ENCODE assay signal across 2 cellular contexts in genomic region chr7:14905764-14906163, GRCh38.
TF ChIP-seq lines count a peak whose summit lies in the region.

No MANE protein-coding gene starts in this region.

TF ChIP-seq in SK-N-SH, 30 proteins besides CTCF, POLR2A, EP300 and RAD21 (continued from another document):
- TF ChIP-seq USF2 (IDR thresholded peaks at IDR 0.05; ENCODE audit: borderline replicate concordance, low read depth, low read length): no peak
- no peak for TF ChIP-seq TAF1 (IDR thresholded peaks at IDR 0.05; ENCODE audit: borderline replicate concordance, low read depth, low read length)
- no peak for TF ChIP-seq TEAD4 (IDR thresholded peaks at IDR 0.05; ENCODE audit: borderline replicate concordance, insufficient read depth)
- TF ChIP-seq JUND (IDR thresholded peaks at IDR 0.05): 0 out of 2 replicates have a peak, but pooled peaks have one; percentile 28
- no peak for TF ChIP-seq POLR2AphosphoS5 (IDR thresholded peaks at IDR 0.05; ENCODE audit: low read depth, low read length)
- TF ChIP-seq CHD2 (IDR thresholded peaks at IDR 0.05; ENCODE audit: low read length, partially characterized antibody): no peak
- TF ChIP-seq PBX3 (IDR thresholded peaks at IDR 0.05): peak; percentile 66; the same call in 1 of the 2 replicates
- no peak for TF ChIP-seq IRF3 (IDR thresholded peaks at IDR 0.05; ENCODE audit: low read depth, low read length)
TF ChIP-seq in SK-N-SH: peak in this region for 3.

TF ChIP-seq in SK-N-SH treated with all-trans-retinoic acid at 6 μM for 48 hours, 23 proteins besides CTCF, POLR2A, EP300 and RAD21 (continued from another document):
- TF ChIP-seq TSHZ2 (CRISPR knock-in tag; IDR thresholded peaks at IDR 0.05) (no peak), ZC3H10 (CRISPR knock-in tag; IDR thresholded peaks at IDR 0.05) (no peak), PATZ1 (CRISPR knock-in tag; IDR thresholded peaks at IDR 0.05; ENCODE audit: borderline replicate concordance) (no peak), ZNF565 (CRISPR knock-in tag; conservative IDR thresholded peaks at IDR 0.05; ENCODE audit: low read depth) (no peak), GLIS3 (CRISPR knock-in tag; IDR thresholded peaks at IDR 0.05) (no peak)
TF ChIP-seq in SK-N-SH treated with all-trans-retinoic acid at 6 μM for 48 hours: peak in this region for 0.
